Comparison of ENCODE assay signal across 8 cellular contexts in genomic region chr1:160607051-160608032, GRCh38. TPM values are rescaled to one million over a fixed set of nuclear protein-coding genes. Genes with fewer than 3 reads are reported as not detected.
DNase-seq lines count a peak whose midpoint lies in the region; ATAC-seq lines count a peak whose summit lies in the region.

No MANE protein-coding gene starts in this region.

- H3K9me3 ChIP-seq in naive thymus-derived CD4-positive, alpha-beta T cell (ENCODE audit: control insufficient read depth in 2 of 3, low read length in 3 of 3) = no peaks in the 10 kb centered on the region

- H3K4me1 ChIP-seq in naive thymus-derived CD4-positive, alpha-beta T cell (ENCODE audit: control insufficient read depth in 2 of 2, insufficient read depth in 2 of 2, low read length in 2 of 2) = peaks cover 6 to 15% of the 10 kb centered on the region in 2 donors

- H3K27ac ChIP-seq in naive thymus-derived CD4-positive, alpha-beta T cell (ENCODE audit: low read depth, low read length) = no peak overlapping the region

- intact Hi-C loops in naive thymus-derived CD4-positive, alpha-beta T cell (cut with micrococcal nuclease) = loop anchor here (1.0 to 10.0 kb wide), 14 partner anchors 29 to 510 kb away; partner anchors contain the start of genes COPA (in 2 of the 2), NCSTN (in 2 of the 2) and IGSF8 (in 1 of the 2)
- intact Hi-C loops in posterior vena cava (cut with DNase I) = no loop called here

- peaks cover 22 to 62% (median 39%) of the 10 kb centered on the region in 7 donors for H3K4me1 Mint-ChIP-seq in naive thymus-derived CD4-positive, alpha-beta T cell

- peaks cover 11 to 57% (median 36%) of the 10 kb centered on the region in 5 donors for H3K36me3 Mint-ChIP-seq in naive thymus-derived CD4-positive, alpha-beta T cell

- POLR2A ChIA-PET in naive thymus-derived CD4-positive, alpha-beta T cell (lab: Charles Lee) = interaction anchor here (0.6 to 2.5 kb wide), 10 partner anchors 12 to 178 kb away, joined by 3 to 17 read pairs (median 4); no protein-coding TSS in a partner anchor

- H3K4me3 ChIP-seq in naive thymus-derived CD4-positive, alpha-beta T cell (ENCODE audit: low read length) = no peak overlapping the region

- H3K36me3 ChIP-seq in naive thymus-derived CD4-positive, alpha-beta T cell (ENCODE audit: control insufficient read depth in 2 of 3, insufficient read depth in 3 of 3, low read length in 3 of 3) = peaks cover 13 to 44% (median 18%) of the 10 kb centered on the region in 3 experiments

- peaks cover 0 to 27% (median 15%) of the 10 kb centered on the region in 11 donors for H3K9me3 Mint-ChIP-seq in naive thymus-derived CD4-positive, alpha-beta T cell

- H3K27me3 ChIP-seq in naive thymus-derived CD4-positive, alpha-beta T cell (ENCODE audit: control insufficient read depth in 2 of 2, insufficient read depth in 2 of 2, low read length in 2 of 2) = no peaks in the 10 kb centered on the region

- ATAC-seq in GM19452 (IDR thresholded peaks at IDR 0.05; ENCODE audit: unreplicated experiment) (peak; percentile 59), HG03521 (IDR thresholded peaks at IDR 0.05; ENCODE audit: unreplicated experiment) (peak; percentile 61), esophagus mucosa (peak; percentile 98)
- peak; percentile 99 for ATAC-seq in naive thymus-derived CD4-positive, alpha-beta T cell

- peak overlapping the region in 8 of 10 donors; percentile 30 to 60 (median 53) for H3K4me3 Mint-ChIP-seq in naive thymus-derived CD4-positive, alpha-beta T cell

- peak; percentile 87 for DNase-seq in DMS153 treated with DMSO at 0.1 percent for 48 hours (lab: John Stamatoyannopoulos, UW; ENCODE audit: unreplicated experiment)
- DNase-seq in NCI-H69 (lab: John Stamatoyannopoulos, UW) = peak; percentile 67
- peak; percentile 45 to 51 for DNase-seq in activated CD4-positive, alpha-beta T cell treated with anti-CD3 and anti-CD28 coated beads, Interleukin-2, amount 50 U/mL, for 4 hours
- DNase-seq in naive thymus-derived CD4-positive, alpha-beta T cell = peak in 7 of 9 donors; percentile 71 to 85 (median 80)
- no peak for DNase-seq in posterior vena cava (ENCODE audit: low spot score)

- no peaks in the 10 kb centered on the region for H3K27me3 Mint-ChIP-seq in naive thymus-derived CD4-positive, alpha-beta T cell

- CTCF ChIA-PET in naive thymus-derived CD4-positive, alpha-beta T cell (lab: Charles Lee) = interaction anchor here (0.6 to 7.6 kb wide), 29 partner anchors 12 to 178 kb away, joined by 3 to 71 read pairs (median 4); partner anchors contain the start of genes SLAMF1 and SLAMF6

- peak overlapping the region; percentile 52 to 85 (median 81) for H3K27ac Mint-ChIP-seq in naive thymus-derived CD4-positive, alpha-beta T cell

RNA-seq across cellular contexts. Expression of gene CD84, which starts 28.0 kb away (rescaled TPM):
- total RNA-seq in esophagus mucosa (1.2 TPM), posterior vena cava (10 to 100 TPM in 1 of 2 donors, 1 to 10 TPM in 1; 6.9 to 16.8 TPM)
- total RNA-seq in naive thymus-derived CD4-positive, alpha-beta T cell = 10 to 100 TPM; 25.1 to 40.7 (median 32.3) TPM
- polyA plus RNA-seq in naive thymus-derived CD4-positive, alpha-beta T cell = 10 to 100 TPM in 1 of 2 donors, 1 to 10 TPM in 1; 7.4 to 11.3 TPM

RNA-seq across cellular contexts. Expression of gene SLAMF1, which starts 39.5 kb away (rescaled TPM):
- total RNA-seq in esophagus mucosa (0.36 TPM), posterior vena cava (under 1 TPM; 0.32 to 0.38 TPM)
- total RNA-seq in naive thymus-derived CD4-positive, alpha-beta T cell = 10 to 100 TPM; 18.3 to 90.3 (median 31.9) TPM
- polyA plus RNA-seq in naive thymus-derived CD4-positive, alpha-beta T cell = 10 to 100 TPM; 14.6 to 17.4 TPM

Comparison
In these comparisons a context has a peak if more than half of its experiments do, and no peak if none do; other contexts are left out.
1. RNA of gene SLAMF1, which starts 39.5 kb away (total RNA-seq): 18.3 to 90.3 TPM in naive thymus-derived CD4-positive, alpha-beta T cell; 0.32 to 0.38 TPM in posterior vena cava and 0.36 TPM in esophagus mucosa (single experiment); every median in the first group is over 10 times any median in the second.
2. intact Hi-C loops: an anchor here in naive thymus-derived CD4-positive, alpha-beta T cell (1.0 to 10.0 kb wide); none called in posterior vena cava.
3. Peak in every context shown above with its lines, with median percentiles within 50 percentile points of each other: ATAC-seq.